In genomic region chr5:93073547-93073946, GRCh38 we compare ENCODE assay signal across 24 cellular contexts.
DNase-seq lines count a peak whose midpoint lies in the region; ATAC-seq, FAIRE-seq and TF ChIP-seq lines count a peak whose summit lies in the region.
"Had no signal": no experiment of that assay in that cellular context is flagged by ENCODE, and none has a peak within 500 bp of the region (broad histone marks: within the 10 kb centered on the region; RNA-seq: fewer than 3 reads in every experiment).

No MANE protein-coding gene starts in this region.

- H4K20me1 ChIP-seq in astrocyte (ENCODE audit: insufficient read depth, low read length) = no peaks in the 10 kb centered on the region
- H4K20me1 ChIP-seq: BLaER1 had no signal

- H3K4me3 Mint-ChIP-seq in astrocyte (ENCODE audit: unreplicated experiment) = no peak overlapping the region
- H3K4me3 Mint-ChIP-seq: CD4-positive, CD25-positive, alpha-beta regulatory T cell had no signal

- no peak overlapping the region for H4K91ac ChIP-seq in mesenchymal stem cell (ENCODE audit: low read length)

- H3K9me3 Mint-ChIP-seq in astrocyte (ENCODE audit: unreplicated experiment) = no peaks in the 10 kb centered on the region

- H3K27ac ChIP-seq in ACC112 (ENCODE audit: low read depth, low read length) (peak overlapping the region; percentile 45), astrocyte (ENCODE audit: low read depth, low read length) (no peak overlapping the region), mesenchymal stem cell (ENCODE audit: low read length, poor library complexity, severe bottlenecking) (no peak overlapping the region), lower lobe of right lung (no peak overlapping the region)
- H3K27ac ChIP-seq: BLaER1, Peyer's patch had no signal

- no peak overlapping the region for H3K14ac ChIP-seq in mesenchymal stem cell (ENCODE audit: low read length in 2 of 2)

- no peak overlapping the region for H3K9ac ChIP-seq in astrocyte (ENCODE audit: low read length)
- H3K9ac ChIP-seq in mesenchymal stem cell (ENCODE audit: low read length) = peak overlapping the region; percentile 13
- H3K9ac ChIP-seq: BLaER1 had no signal

- no peak overlapping the region for H3K18ac ChIP-seq in mesenchymal stem cell (ENCODE audit: low read depth in 1 of 2, low read length in 2 of 2)

- H3K36me3 ChIP-seq in ACC112 (ENCODE audit: insufficient read depth, low read length) (no peaks in the 10 kb centered on the region), astrocyte (ENCODE audit: insufficient read depth, low read length) (no peaks in the 10 kb centered on the region), mesenchymal stem cell (ENCODE audit: control insufficient read depth in 1 of 2, insufficient read depth in 2 of 2, low read depth in 1 of 2, low read length in 2 of 2) (no peaks in the 10 kb centered on the region), lower lobe of right lung (no peaks in the 10 kb centered on the region)
- H3K36me3 ChIP-seq: BLaER1, Peyer's patch had no signal

- peaks cover 58% of the 10 kb centered on the region for H3K4me1 ChIP-seq in ACC112 (ENCODE audit: control insufficient read depth, insufficient read depth, low read length, unreplicated experiment)
- H3K4me1 ChIP-seq in astrocyte (ENCODE audit: insufficient read depth, low read length) = peaks cover 14% of the 10 kb centered on the region
- H3K4me1 ChIP-seq in mesenchymal stem cell (ENCODE audit: control insufficient read depth, insufficient read depth, low read depth, low read length) = peaks cover 2% of the 10 kb centered on the region
- no peaks in the 10 kb centered on the region for H3K4me1 ChIP-seq in lower lobe of right lung
- H3K4me1 ChIP-seq: BLaER1, Peyer's patch had no signal

- H3K23ac ChIP-seq in mesenchymal stem cell (ENCODE audit: low read length in 2 of 2) = no peak overlapping the region

- no peaks in the 10 kb centered on the region for H3K79me1 ChIP-seq in mesenchymal stem cell (replicated peaks; ENCODE audit: low read length, poor library complexity, severe bottlenecking)

- H3K4me2 ChIP-seq in astrocyte (ENCODE audit: low read length) (peak overlapping the region; percentile 20), mesenchymal stem cell (ENCODE audit: low read length, poor library complexity, severe bottlenecking) (no peak overlapping the region)
- H3K4me2 ChIP-seq: BLaER1 had no signal

- H3K4me1 Mint-ChIP-seq in astrocyte (ENCODE audit: low read depth, unreplicated experiment) = peaks cover 11% of the 10 kb centered on the region
- H3K4me1 Mint-ChIP-seq: CD4-positive, CD25-positive, alpha-beta regulatory T cell had no signal

- ATAC-seq in lower lobe of right lung = no peak

- no peak overlapping the region for H2BK5ac ChIP-seq in mesenchymal stem cell (ENCODE audit: low read depth, low read length, poor library complexity, severe bottlenecking)

- no peak overlapping the region for H2BK120ac ChIP-seq in mesenchymal stem cell (ENCODE audit: low read depth, low read length)

- no peak overlapping the region for H2BK15ac ChIP-seq in mesenchymal stem cell (ENCODE audit: low read depth, poor library complexity, severe bottlenecking)

- WGBS in mesenchymal stem cell = 100% methylated on average over 3 of the region's 4 CpGs

- intact Hi-C loops in lower lobe of right lung (cut with DNase I) = no loop called here

- H3K27me3 Mint-ChIP-seq in astrocyte (ENCODE audit: low read depth, unreplicated experiment) = no peaks in the 10 kb centered on the region
- H3K27me3 Mint-ChIP-seq: CD4-positive, CD25-positive, alpha-beta regulatory T cell had no signal

- TF ChIP-seq CTCF in astrocyte (IDR thresholded peaks at IDR 0.05; ENCODE audit: insufficient read depth, low read depth, low read length) (no peak), lower lobe of right lung (IDR thresholded peaks at IDR 0.05) (no peak)

- H3K79me2 ChIP-seq in ACC112 (ENCODE audit: control insufficient read depth, insufficient read depth, low read length, unreplicated experiment) (no peaks in the 10 kb centered on the region), astrocyte (ENCODE audit: insufficient read depth, low read length) (no peaks in the 10 kb centered on the region)

- DNase-seq in NCI-H226 (peak; percentile 28), astrocyte (ENCODE audit: low read depth) (no peak), mesenchymal stem cell (no peak), NCI-H2171 treated with DMSO at 0.1 percent for 48 hours (lab: John Stamatoyannopoulos, UW) (no peak), germinal center (ENCODE audit: low spot score) (no peak), hypothalamus (lab: John Stamatoyannopoulos, UW) (no peak), lower lobe of right lung (no peak)
- DNase-seq: 8988T; CD4-positive, CD25-positive, alpha-beta regulatory T cell; DMS53; H7; KBM-7; MG63; NCI-H1105 treated with DMSO at 0.1 percent for 48 hours; NCI-H146; NCI-H1930; NCI-H510A; NCI-H69; Peyer's patch; SIG-M5 had no signal

- H2AFZ ChIP-seq in ACC112 (ENCODE audit: low read length, unreplicated experiment) (no peak overlapping the region), astrocyte (ENCODE audit: low read depth, low read length) (no peak overlapping the region), mesenchymal stem cell (ENCODE audit: low read depth, low read length) (no peak overlapping the region)

- H2AK5ac ChIP-seq in mesenchymal stem cell (ENCODE audit: low read length, severe bottlenecking) = no peak overlapping the region

- FAIRE-seq in astrocyte (lab: Jason Lieb, UNC) = no peak
- FAIRE-seq: GM18507, HTR-8/SVneo had no signal

- no peak overlapping the region for H4K8ac ChIP-seq in mesenchymal stem cell (ENCODE audit: low read length)

- H3K4me3 ChIP-seq in ACC112 (ENCODE audit: low read depth, low read length) = no peak overlapping the region
- no peak overlapping the region for H3K4me3 ChIP-seq in astrocyte (ENCODE audit: insufficient read depth, low read depth, low read length)
- H3K4me3 ChIP-seq in mesenchymal stem cell (ENCODE audit: insufficient read depth in 1 of 2, low read depth in 1 of 2, low read length in 2 of 2) = no peak overlapping the region
- H3K4me3 ChIP-seq in lower lobe of right lung = no peak overlapping the region
- H3K4me3 ChIP-seq: BLaER1, MG63, Peyer's patch had no signal

- H3K27me3 ChIP-seq in ACC112 (ENCODE audit: insufficient read depth, low read length) (no peaks in the 10 kb centered on the region), astrocyte (ENCODE audit: insufficient read depth, low read length) (no peaks in the 10 kb centered on the region), mesenchymal stem cell (ENCODE audit: control insufficient read depth in 1 of 2, insufficient read depth in 1 of 2, low read length in 2 of 2) (no peaks in the 10 kb centered on the region), lower lobe of right lung (ENCODE audit: low read depth) (no peaks in the 10 kb centered on the region)
- H3K27me3 ChIP-seq: BLaER1, MG63, Peyer's patch had no signal

- no peak overlapping the region for H3K27ac Mint-ChIP-seq in astrocyte (ENCODE audit: unreplicated experiment)
- H3K27ac Mint-ChIP-seq: CD4-positive, CD25-positive, alpha-beta regulatory T cell had no signal

- no peak overlapping the region for H2BK12ac ChIP-seq in mesenchymal stem cell (ENCODE audit: low read length in 2 of 2)

- no peaks in the 10 kb centered on the region for H3K36me3 Mint-ChIP-seq in astrocyte (ENCODE audit: low read depth, unreplicated experiment)
- H3K36me3 Mint-ChIP-seq: CD4-positive, CD25-positive, alpha-beta regulatory T cell had no signal

- H3K9me3 ChIP-seq in astrocyte (ENCODE audit: insufficient read depth, low read depth, low read length) (no peaks in the 10 kb centered on the region), mesenchymal stem cell (ENCODE audit: control insufficient read depth, low read length) (no peaks in the 10 kb centered on the region), lower lobe of right lung (no peaks in the 10 kb centered on the region)
- H3K9me3 ChIP-seq: BLaER1, Peyer's patch had no signal

- H3K4ac ChIP-seq in mesenchymal stem cell (ENCODE audit: low read depth in 1 of 2, low read length in 2 of 2) = no peak overlapping the region
